Comparison of ENCODE assay signal across 29 cellular contexts in the genomic region with DNA sequence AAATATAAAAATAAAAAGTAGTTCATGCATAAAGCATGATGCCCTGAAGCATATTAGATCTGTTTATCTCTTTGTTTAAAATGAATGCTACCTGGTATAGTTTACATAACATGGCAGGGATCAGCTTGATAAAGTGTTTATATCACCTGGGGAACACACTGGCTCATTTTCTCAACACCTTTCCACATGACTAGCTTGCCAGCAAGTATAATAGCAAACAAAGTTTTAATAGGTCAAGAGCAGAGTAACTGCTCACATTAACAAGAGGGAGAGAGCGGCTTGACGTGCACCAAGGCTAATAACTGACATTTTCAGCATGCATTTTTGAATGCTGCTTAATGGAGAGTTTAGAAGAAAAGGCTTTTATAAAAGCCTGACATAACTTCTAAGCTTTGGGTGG.
DNase-seq lines count a peak whose midpoint lies in the region; ATAC-seq and TF ChIP-seq lines count a peak whose summit lies in the region.
"Had no signal": no experiment of that assay in that cellular context is flagged by ENCODE, and none has a peak within 500 bp of the region (broad histone marks: within the 10 kb centered on the region; RNA-seq: fewer than 3 reads in every experiment).

No MANE protein-coding gene starts in this region.

- POLR2A ChIA-PET in CD4-positive, alpha-beta T cell (lab: Charles Lee), result no interaction called here

- intact Hi-C loops in CD4-positive, alpha-beta T cell (cut with DNase I, micrococcal nuclease), result no loop called here

- no peaks in the 10 kb centered on the region for H3K36me3 Mint-ChIP-seq in CD4-positive, alpha-beta T cell (ENCODE audit: low read depth)
- H3K36me3 Mint-ChIP-seq: activated CD4-positive, alpha-beta memory T cell treated with anti-CD3 and anti-CD28 coated beads for 36 hours; activated naive CD4-positive, alpha-beta T cell treated with anti-CD3 and anti-CD28 coated beads, Interleukin-2, amount 50 U/mL, for 24 hours; CD4-positive, CD25-positive, alpha-beta regulatory T cell had no signal

- H3K4me3 Mint-ChIP-seq in CD4-positive, alpha-beta T cell, result no peak overlapping the region
- H3K4me3 Mint-ChIP-seq: activated CD4-positive, alpha-beta memory T cell treated with anti-CD3 and anti-CD28 coated beads for 36 hours; activated naive CD4-positive, alpha-beta T cell treated with anti-CD3 and anti-CD28 coated beads, Interleukin-2, amount 50 U/mL, for 24 hours; activated T-helper 17 cell treated with anti-CD3 and anti-CD28 coated beads, Interleukin-2, amount 50 U/mL, for 72 hours; CD4-positive, CD25-positive, alpha-beta regulatory T cell; nephron progenitor cell; T-helper 17 cell had no signal

- peaks cover 13% of the 10 kb centered on the region for H3K27me3 Mint-ChIP-seq in CD4-positive, alpha-beta T cell
- H3K27me3 Mint-ChIP-seq: activated CD4-positive, alpha-beta memory T cell treated with anti-CD3 and anti-CD28 coated beads for 36 hours; activated naive CD4-positive, alpha-beta T cell treated with anti-CD3 and anti-CD28 coated beads, Interleukin-2, amount 50 U/mL, for 24 hours; CD4-positive, CD25-positive, alpha-beta regulatory T cell had no signal

- DNase-seq in NCI-H345 (lab: John Stamatoyannopoulos, UW) (peak; percentile 4), NCI-H345 treated with DMSO at 0.1 percent for 48 hours (lab: John Stamatoyannopoulos, UW; ENCODE audit: unreplicated experiment) (no peak), NCI-H2029 (lab: John Stamatoyannopoulos, UW) (peak; percentile 70), NCI-H774 (lab: John Stamatoyannopoulos, UW) (peak; percentile 59), renal cortical epithelial cell (ENCODE audit: low read depth) (peak; percentile 78)
- no peak for DNase-seq in central memory CD4-positive, alpha-beta T cell
- DNase-seq in CD4-positive, alpha-beta T cell, result no peak
- DNase-seq: activated CD4-positive, alpha-beta memory T cell treated with anti-CD3 and anti-CD28 coated beads for 36 hours; activated CD4-positive, CD25-positive, alpha-beta regulatory T cell treated with anti-CD3 and anti-CD28 coated beads, Interleukin-2, amount 50 U/mL, for 72 hours; amygdala; CD4-positive, CD25-positive, alpha-beta regulatory T cell; colonic mucosa; DND-41; effector memory CD4-positive, alpha-beta T cell; head of caudate nucleus; kidney glomerular epithelial cell; mammary epithelial cell; MV-4-11; NCI-H1930; nephron progenitor cell; right cardiac atrium; spleen; T-helper 17 cell had no signal

- no peak for ATAC-seq in CD4-positive, alpha-beta T cell (ENCODE audit: poor library complexity)
- no peak for ATAC-seq in HG03045 (IDR thresholded peaks at IDR 0.05; ENCODE audit: unreplicated experiment)
- ATAC-seq: activated T-helper 17 cell treated with anti-CD3 and anti-CD28 coated beads, Interleukin-2, amount 50 U/mL, for 72 hours; right cardiac atrium; Right ventricle myocardium inferior; SK-N-SH treated with all-trans-retinoic acid at 6 μM for 48 hours; T-helper 17 cell had no signal

- CTCF ChIA-PET in CD4-positive, alpha-beta T cell (lab: Charles Lee), result no interaction called here

- H3K9me3 Mint-ChIP-seq in CD4-positive, alpha-beta T cell, result no peaks in the 10 kb centered on the region
- H3K9me3 Mint-ChIP-seq: activated CD4-positive, alpha-beta memory T cell treated with anti-CD3 and anti-CD28 coated beads for 36 hours; activated naive CD4-positive, alpha-beta T cell treated with anti-CD3 and anti-CD28 coated beads, Interleukin-2, amount 50 U/mL, for 24 hours; activated T-helper 17 cell treated with anti-CD3 and anti-CD28 coated beads, Interleukin-2, amount 50 U/mL, for 72 hours; nephron progenitor cell had no signal

- no peak overlapping the region for H3K27ac Mint-ChIP-seq in CD4-positive, alpha-beta T cell
- H3K27ac Mint-ChIP-seq: activated CD4-positive, alpha-beta memory T cell treated with anti-CD3 and anti-CD28 coated beads for 36 hours; activated naive CD4-positive, alpha-beta T cell treated with anti-CD3 and anti-CD28 coated beads, Interleukin-2, amount 50 U/mL, for 24 hours; activated T-helper 17 cell treated with anti-CD3 and anti-CD28 coated beads, Interleukin-2, amount 50 U/mL, for 72 hours; CD4-positive, CD25-positive, alpha-beta regulatory T cell; nephron progenitor cell; T-helper 17 cell had no signal

- no peak for TF ChIP-seq CTCF in CD4-positive, alpha-beta T cell (IDR thresholded peaks at IDR 0.05)

- no peaks in the 10 kb centered on the region for H3K27me3 ChIP-seq in CD4-positive, alpha-beta T cell (ENCODE audit: control insufficient read depth, insufficient read depth, low read length)
- H3K27me3 ChIP-seq: colonic mucosa, spleen, tibial nerve had no signal

- no peak overlapping the region for H3K27ac ChIP-seq in CD4-positive, alpha-beta T cell (ENCODE audit: low read depth, low read length)
- H3K27ac ChIP-seq: colonic mucosa, spleen, tibial nerve had no signal

- H3K4me1 Mint-ChIP-seq in CD4-positive, alpha-beta T cell (ENCODE audit: low read depth), result no peaks in the 10 kb centered on the region
- H3K4me1 Mint-ChIP-seq: activated naive CD4-positive, alpha-beta T cell treated with anti-CD3 and anti-CD28 coated beads, Interleukin-2, amount 50 U/mL, for 24 hours; activated T-helper 17 cell treated with anti-CD3 and anti-CD28 coated beads, Interleukin-2, amount 50 U/mL, for 72 hours; CD4-positive, CD25-positive, alpha-beta regulatory T cell; T-helper 17 cell had no signal

- no peaks in the 10 kb centered on the region for H3K9me3 ChIP-seq in CD4-positive, alpha-beta T cell (ENCODE audit: control insufficient read depth, low read length)
- H3K9me3 ChIP-seq: colonic mucosa, spleen, tibial nerve had no signal

Comparison
In these comparisons a context has a peak if more than half of its experiments do, and no peak if none do; other contexts are left out.
1. DNase-seq: peak in NCI-H345 (single experiment), NCI-H2029 (single experiment), NCI-H774 (single experiment) and renal cortical epithelial cell (single experiment); none in NCI-H345 treated with DMSO at 0.1 percent for 48 hours (single experiment), central memory CD4-positive, alpha-beta T cell (single experiment) and CD4-positive, alpha-beta T cell (0 of 10).